8 cellular contexts compared by ENCODE assay signal in the genomic region with DNA sequence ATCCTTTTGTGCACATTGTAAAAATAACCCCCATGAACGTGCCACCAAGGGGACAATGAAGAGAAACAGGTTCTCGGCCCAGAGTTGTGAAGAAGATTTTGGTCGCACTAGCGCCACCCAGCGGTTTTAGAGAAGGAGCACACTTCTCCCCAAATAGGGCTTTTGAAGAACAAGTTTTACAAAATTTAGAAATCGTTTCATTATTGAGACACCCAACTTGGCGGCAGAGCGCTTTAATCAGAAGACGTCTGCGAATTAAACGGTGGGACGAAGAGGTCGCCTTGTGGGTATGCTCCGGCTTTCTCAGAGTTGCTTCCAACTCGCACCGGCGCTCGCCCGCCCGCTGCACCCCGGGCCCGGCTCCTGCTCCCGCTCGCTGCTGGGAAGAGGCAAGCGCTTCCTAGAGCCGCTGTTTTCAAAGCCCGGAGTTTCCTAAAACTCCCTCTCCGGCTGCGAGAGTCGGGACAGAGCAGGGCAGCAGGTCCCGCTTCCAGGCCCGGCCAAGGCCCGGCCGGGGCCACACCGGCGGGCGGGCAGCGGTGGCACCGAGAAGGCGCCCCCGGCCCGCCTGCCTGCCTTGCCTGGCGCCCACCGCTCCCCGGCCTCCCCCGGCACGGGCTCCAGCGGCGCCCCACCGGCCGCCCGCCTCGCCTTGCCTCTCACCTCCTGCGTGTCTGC. TPM values are rescaled to one million over a fixed set of nuclear protein-coding genes. Genes with fewer than 3 reads are reported as not detected.
DNase-seq lines count a peak whose midpoint lies in the region; ATAC-seq, FAIRE-seq and TF ChIP-seq lines count a peak whose summit lies in the region.

No MANE protein-coding gene starts in this region.

- intact Hi-C loops in mucosa of descending colon (cut with DNase I, micrococcal nuclease): loop anchor here in 1 of 2 donors (10.0 kb wide), 1 partner anchor 350 kb away; no protein-coding TSS in a partner anchor

- H3K36me3 ChIP-seq in mucosa of descending colon (ENCODE audit: low read depth) (peaks cover 4% of the 10 kb centered on the region), upper lobe of left lung (no peaks in the 10 kb centered on the region)

- TF ChIP-seq CTCF in mucosa of descending colon (IDR thresholded peaks at IDR 0.05) (peak; percentile 59), upper lobe of left lung (IDR thresholded peaks at IDR 0.05) (peak; percentile 45 to 68 (median 56))

- H3K9me3 ChIP-seq in mucosa of descending colon (no peaks in the 10 kb centered on the region), upper lobe of left lung (no peaks in the 10 kb centered on the region)

- TF ChIP-seq EP300 in upper lobe of left lung (IDR thresholded peaks at IDR 0.05): no peak

- FAIRE-seq in A204.1 (lab: Jason Lieb, UNC): peak; percentile 46

- peak; percentile 79 for ATAC-seq in SK-N-SH treated with all-trans-retinoic acid at 6 μM for 48 hours
- ATAC-seq in effector memory CD8-positive, alpha-beta T cell (replicated peaks): no peak
- ATAC-seq in mucosa of descending colon: peak; percentile 12
- ATAC-seq in upper lobe of left lung (ENCODE audit: low FRiP score in 2 of 2): peak; percentile 39 to 56
- ATAC-seq in GM21786 (IDR thresholded peaks at IDR 0.05; ENCODE audit: unreplicated experiment): no peak

- H3K27ac ChIP-seq in upper lobe of left lung: peak overlapping the region; percentile 75 to 92 (median 89)

- no peak overlapping the region for H3K27ac Mint-ChIP-seq in effector memory CD8-positive, alpha-beta T cell

- WGBS in upper lobe of left lung, 2 donors: 4 to 5% methylated on average over 13 to 35 of the region's 54 CpGs

- TF ChIP-seq POLR2A in upper lobe of left lung (IDR thresholded peaks at IDR 0.05): peak in 1 of 4 donors; percentile 18

- H3K4me1 Mint-ChIP-seq in effector memory CD8-positive, alpha-beta T cell (ENCODE audit: low read depth in 2 of 2): peaks cover 0 to 8% of the 10 kb centered on the region in 2 donors

- H3K4me1 ChIP-seq in mucosa of descending colon (ENCODE audit: low read depth) (peaks cover 2% of the 10 kb centered on the region), upper lobe of left lung (peaks cover 24 to 57% (median 35%) of the 10 kb centered on the region in 4 donors)

- H3K9me3 Mint-ChIP-seq in effector memory CD8-positive, alpha-beta T cell: peaks cover 4 to 10% of the 10 kb centered on the region in 2 donors

- peak overlapping the region; percentile 23 to 55 for H3K4me3 Mint-ChIP-seq in effector memory CD8-positive, alpha-beta T cell

- H3K4me3 ChIP-seq in mucosa of descending colon (peak overlapping the region; percentile 54), upper lobe of left lung (peak overlapping the region; percentile 27 to 62 (median 51))

- peaks cover 64 to 85% of the 10 kb centered on the region in 2 donors for H3K27me3 Mint-ChIP-seq in effector memory CD8-positive, alpha-beta T cell

- H3K27me3 ChIP-seq in upper lobe of left lung: peaks cover 2 to 70% (median 40%) of the 10 kb centered on the region in 4 donors

- no peaks in the 10 kb centered on the region for H3K36me3 Mint-ChIP-seq in effector memory CD8-positive, alpha-beta T cell (ENCODE audit: insufficient read depth)

- DNase-seq in GM04504 (ENCODE audit: low read depth) (peak; percentile 56), NCI-H146 (lab: John Stamatoyannopoulos, UW) (peak; percentile 86), mucosa of descending colon (peak; percentile 56 to 93 (median 81)), upper lobe of left lung (peak; percentile 74 to 88)
- no peak for DNase-seq in effector memory CD8-positive, alpha-beta T cell

TF ChIP-seq in SK-N-SH treated with all-trans-retinoic acid at 6 μM for 48 hours, 23 proteins besides CTCF, POLR2A, EP300 and RAD21:
- TF ChIP-seq ZFP3 (CRISPR knock-in tag; IDR thresholded peaks at IDR 0.05) (no peak), OSR1 (CRISPR knock-in tag; IDR thresholded peaks at IDR 0.05) (no peak), TCF4 (CRISPR knock-in tag; IDR thresholded peaks at IDR 0.05; ENCODE audit: borderline replicate concordance) (no peak), PPARA (CRISPR knock-in tag; IDR thresholded peaks at IDR 0.05; ENCODE audit: borderline replicate concordance) (no peak), ZNF8 (CRISPR knock-in tag; IDR thresholded peaks at IDR 0.05) (no peak), ESRRG (CRISPR knock-in tag; IDR thresholded peaks at IDR 0.05) (no peak), ZNF565 (CRISPR knock-in tag; conservative IDR thresholded peaks at IDR 0.05; ENCODE audit: low read depth) (no peak), ARNTL (CRISPR knock-in tag; IDR thresholded peaks at IDR 0.05; ENCODE audit: borderline replicate concordance, low read depth) (no peak), CSDC2 (CRISPR knock-in tag; IDR thresholded peaks at IDR 0.05) (no peak), ISL1 (CRISPR knock-in tag; IDR thresholded peaks at IDR 0.05) (no peak), ZC3H10 (CRISPR knock-in tag; IDR thresholded peaks at IDR 0.05) (no peak), SNAI2 (CRISPR knock-in tag; IDR thresholded peaks at IDR 0.05) (no peak), ZFP30 (CRISPR knock-in tag; IDR thresholded peaks at IDR 0.05) (no peak), BACH2 (CRISPR knock-in tag; IDR thresholded peaks at IDR 0.05; ENCODE audit: borderline replicate concordance) (no peak), TOX (CRISPR knock-in tag; IDR thresholded peaks at IDR 0.05; ENCODE audit: borderline replicate concordance) (no peak)
- TF ChIP-seq, protein P1, sequence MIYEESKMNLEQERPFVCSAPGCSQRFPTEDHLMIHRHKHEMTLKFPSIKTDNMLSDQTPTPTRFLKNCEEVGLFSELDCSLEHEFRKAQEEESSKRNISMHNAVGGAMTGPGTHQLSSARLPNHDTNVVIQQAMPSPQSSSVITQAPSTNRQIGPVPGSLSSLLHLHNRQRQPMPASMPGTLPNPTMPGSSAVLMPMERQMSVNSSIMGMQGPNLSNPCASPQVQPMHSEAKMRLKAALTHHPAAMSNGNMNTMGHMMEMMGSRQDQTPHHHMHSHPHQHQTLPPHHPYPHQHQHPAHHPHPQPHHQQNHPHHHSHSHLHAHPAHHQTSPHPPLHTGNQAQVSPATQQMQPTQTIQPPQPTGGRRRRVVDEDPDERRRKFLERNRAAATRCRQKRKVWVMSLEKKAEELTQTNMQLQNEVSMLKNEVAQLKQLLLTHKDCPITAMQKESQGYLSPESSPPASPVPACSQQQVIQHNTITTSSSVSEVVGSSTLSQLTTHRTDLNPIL (CRISPR knock-in tag; IDR thresholded peaks at IDR 0.05; ENCODE audit: low read depth): no peak
- TF ChIP-seq, protein P2, sequence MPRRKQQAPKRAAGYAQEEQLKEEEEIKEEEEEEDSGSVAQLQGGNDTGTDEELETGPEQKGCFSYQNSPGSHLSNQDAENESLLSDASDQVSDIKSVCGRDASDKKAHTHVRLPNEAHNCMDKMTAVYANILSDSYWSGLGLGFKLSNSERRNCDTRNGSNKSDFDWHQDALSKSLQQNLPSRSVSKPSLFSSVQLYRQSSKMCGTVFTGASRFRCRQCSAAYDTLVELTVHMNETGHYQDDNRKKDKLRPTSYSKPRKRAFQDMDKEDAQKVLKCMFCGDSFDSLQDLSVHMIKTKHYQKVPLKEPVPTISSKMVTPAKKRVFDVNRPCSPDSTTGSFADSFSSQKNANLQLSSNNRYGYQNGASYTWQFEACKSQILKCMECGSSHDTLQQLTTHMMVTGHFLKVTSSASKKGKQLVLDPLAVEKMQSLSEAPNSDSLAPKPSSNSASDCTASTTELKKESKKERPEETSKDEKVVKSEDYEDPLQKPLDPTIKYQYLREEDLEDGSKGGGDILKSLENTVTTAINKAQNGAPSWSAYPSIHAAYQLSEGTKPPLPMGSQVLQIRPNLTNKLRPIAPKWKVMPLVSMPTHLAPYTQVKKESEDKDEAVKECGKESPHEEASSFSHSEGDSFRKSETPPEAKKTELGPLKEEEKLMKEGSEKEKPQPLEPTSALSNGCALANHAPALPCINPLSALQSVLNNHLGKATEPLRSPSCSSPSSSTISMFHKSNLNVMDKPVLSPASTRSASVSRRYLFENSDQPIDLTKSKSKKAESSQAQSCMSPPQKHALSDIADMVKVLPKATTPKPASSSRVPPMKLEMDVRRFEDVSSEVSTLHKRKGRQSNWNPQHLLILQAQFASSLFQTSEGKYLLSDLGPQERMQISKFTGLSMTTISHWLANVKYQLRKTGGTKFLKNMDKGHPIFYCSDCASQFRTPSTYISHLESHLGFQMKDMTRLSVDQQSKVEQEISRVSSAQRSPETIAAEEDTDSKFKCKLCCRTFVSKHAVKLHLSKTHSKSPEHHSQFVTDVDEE (CRISPR knock-in tag; IDR thresholded peaks at IDR 0.05): no peak
- TF ChIP-seq, protein P3, sequence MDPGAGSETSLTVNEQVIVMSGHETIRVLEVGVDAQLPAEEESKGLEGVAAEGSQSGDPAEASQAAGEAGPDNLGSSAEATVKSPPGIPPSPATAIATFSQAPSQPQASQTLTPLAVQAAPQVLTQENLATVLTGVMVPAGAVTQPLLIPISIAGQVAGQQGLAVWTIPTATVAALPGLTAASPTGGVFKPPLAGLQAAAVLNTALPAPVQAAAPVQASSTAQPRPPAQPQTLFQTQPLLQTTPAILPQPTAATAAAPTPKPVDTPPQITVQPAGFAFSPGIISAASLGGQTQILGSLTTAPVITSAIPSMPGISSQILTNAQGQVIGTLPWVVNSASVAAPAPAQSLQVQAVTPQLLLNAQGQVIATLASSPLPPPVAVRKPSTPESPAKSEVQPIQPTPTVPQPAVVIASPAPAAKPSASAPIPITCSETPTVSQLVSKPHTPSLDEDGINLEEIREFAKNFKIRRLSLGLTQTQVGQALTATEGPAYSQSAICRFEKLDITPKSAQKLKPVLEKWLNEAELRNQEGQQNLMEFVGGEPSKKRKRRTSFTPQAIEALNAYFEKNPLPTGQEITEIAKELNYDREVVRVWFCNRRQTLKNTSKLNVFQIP (CRISPR knock-in tag; IDR thresholded peaks at IDR 0.05; ENCODE audit: borderline replicate concordance, low read depth): no peak
- TF ChIP-seq, protein P4, sequence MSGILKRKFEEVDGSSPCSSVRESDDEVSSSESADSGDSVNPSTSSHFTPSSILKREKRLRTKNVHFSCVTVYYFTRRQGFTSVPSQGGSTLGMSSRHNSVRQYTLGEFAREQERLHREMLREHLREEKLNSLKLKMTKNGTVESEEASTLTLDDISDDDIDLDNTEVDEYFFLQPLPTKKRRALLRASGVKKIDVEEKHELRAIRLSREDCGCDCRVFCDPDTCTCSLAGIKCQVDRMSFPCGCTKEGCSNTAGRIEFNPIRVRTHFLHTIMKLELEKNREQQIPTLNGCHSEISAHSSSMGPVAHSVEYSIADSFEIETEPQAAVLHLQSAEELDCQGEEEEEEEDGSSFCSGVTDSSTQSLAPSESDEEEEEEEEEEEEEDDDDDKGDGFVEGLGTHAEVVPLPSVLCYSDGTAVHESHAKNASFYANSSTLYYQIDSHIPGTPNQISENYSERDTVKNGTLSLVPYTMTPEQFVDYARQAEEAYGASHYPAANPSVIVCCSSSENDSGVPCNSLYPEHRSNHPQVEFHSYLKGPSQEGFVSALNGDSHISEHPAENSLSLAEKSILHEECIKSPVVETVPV (CRISPR knock-in tag; IDR thresholded peaks at IDR 0.05): no peak
TF ChIP-seq in SK-N-SH treated with all-trans-retinoic acid at 6 μM for 48 hours: peak in this region for 0.

RNA-seq across cellular contexts. Expression of a gene that starts 0.7 kb away (rescaled TPM):
- total RNA-seq in mucosa of descending colon (10 to 100 TPM; 21.1 to 73.3 (median 64.5) TPM), upper lobe of left lung (10 to 100 TPM; 25.1 to 69.2 (median 34.6) TPM)

RNA-seq across cellular contexts. Expression of a gene that starts 1.1 kb away (rescaled TPM):
- total RNA-seq in mucosa of descending colon (1 to 10 TPM; 1.7 to 9.2 (median 4.8) TPM), upper lobe of left lung (10 to 100 TPM in 3 of 6 donors, 1 to 10 TPM in 3; 5.2 to 63.9 (median 10.8) TPM)

Comparison
In these comparisons a context has a peak if more than half of its experiments do, and no peak if none do; other contexts are left out.
1. DNase-seq: peak in GM04504 (single experiment), NCI-H146 (single experiment), mucosa of descending colon (3 of 3) and upper lobe of left lung (2 of 2); none in effector memory CD8-positive, alpha-beta T cell (0 of 3).
2. ATAC-seq: peak in SK-N-SH treated with all-trans-retinoic acid at 6 μM for 48 hours (single experiment), mucosa of descending colon (single experiment) and upper lobe of left lung (2 of 2); none in effector memory CD8-positive, alpha-beta T cell (single experiment) and GM21786 (single experiment).